Comparison of ENCODE assay signal across 1 cellular context in the genomic region with DNA sequence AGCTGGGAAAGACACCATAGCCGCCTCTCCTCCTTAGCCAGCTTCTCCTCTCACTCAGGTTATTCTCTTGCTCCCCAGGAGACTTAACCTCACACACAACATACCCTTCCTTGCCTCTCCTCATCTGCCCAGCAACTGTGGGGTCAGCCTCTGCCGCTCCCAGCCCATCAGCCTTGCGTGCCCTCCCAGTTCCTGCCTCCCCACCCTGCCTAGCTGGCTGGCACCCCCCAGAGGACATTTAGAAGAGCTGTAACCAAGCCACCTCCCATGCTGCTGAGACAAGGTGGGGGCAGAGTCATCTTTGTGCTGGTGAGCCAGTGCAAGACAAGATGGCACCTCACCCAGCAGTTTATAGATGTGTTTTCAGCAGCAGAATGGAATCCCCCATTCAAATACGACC.
TF ChIP-seq lines count a peak whose summit lies in the region.

No MANE protein-coding gene starts in this region.

TF ChIP-seq in H1, 55 proteins besides CTCF, POLR2A, EP300 and RAD21:
- TF ChIP-seq RFX5 (IDR thresholded peaks at IDR 0.05; ENCODE audit: borderline replicate concordance, low read depth, low read length) (peak; percentile 79), TEAD4 (IDR thresholded peaks at IDR 0.05; ENCODE audit: low read depth, low read length) (no peak)
